ENCODE assay signal across 8 cellular contexts in genomic region chr6:32153835-32154513, GRCh38. TPM values are rescaled to one million over a fixed set of nuclear protein-coding genes. Genes with fewer than 3 reads are reported as not detected.
DNase-seq lines count a peak whose midpoint lies in the region; ATAC-seq, FAIRE-seq and TF ChIP-seq lines count a peak whose summit lies in the region.

Gene PPT2 (plus strand): TSS chr6:32154141. CDS start chr6:32154595, 454 bp downstream.

- peaks cover 9% of the 10 kb centered on the region for H4K20me1 ChIP-seq in astrocyte (ENCODE audit: insufficient read depth, low read length)

- FAIRE-seq in astrocyte (lab: Jason Lieb, UNC) = no peak

- H3K27me3 Mint-ChIP-seq in astrocyte (ENCODE audit: low read depth, unreplicated experiment) = peaks cover 17% of the 10 kb centered on the region

- peaks cover 2% of the 10 kb centered on the region for H3K9me3 Mint-ChIP-seq in astrocyte (ENCODE audit: unreplicated experiment)

- H3K4me1 ChIP-seq in astrocyte (ENCODE audit: insufficient read depth, low read length) (peaks cover 24% of the 10 kb centered on the region), right cardiac atrium (ENCODE audit: control insufficient read depth, insufficient read depth, low read length) (peaks cover 5% of the 10 kb centered on the region), urinary bladder (ENCODE audit: insufficient read depth) (no peaks in the 10 kb centered on the region)

- H3K4me2 ChIP-seq in astrocyte (ENCODE audit: low read length) = peak within 1 kb of the TSS; percentile 92

- peaks cover 12% of the 10 kb centered on the region for H3K36me3 Mint-ChIP-seq in astrocyte (ENCODE audit: low read depth, unreplicated experiment)

- TF ChIP-seq CTCF in astrocyte (IDR thresholded peaks at IDR 0.05; ENCODE audit: insufficient read depth, low read depth, low read length) = no peak

- H3K79me2 ChIP-seq in astrocyte (ENCODE audit: insufficient read depth, low read length) = peaks cover 17% of the 10 kb centered on the region

- no peaks in the 10 kb centered on the region for H3K9me3 ChIP-seq in astrocyte (ENCODE audit: insufficient read depth, low read depth, low read length)
- H3K9me3 ChIP-seq in right cardiac atrium (ENCODE audit: control insufficient read depth, low read length) = no peaks in the 10 kb centered on the region

- peaks cover 11% of the 10 kb centered on the region for H3K36me3 ChIP-seq in astrocyte (ENCODE audit: insufficient read depth, low read length)
- H3K36me3 ChIP-seq in urinary bladder (ENCODE audit: insufficient read depth) = no peaks in the 10 kb centered on the region

- intact Hi-C loops in right cardiac atrium (cut with DNase I) = no loop called here

- peak within 1 kb of the TSS; percentile 76 for H2AFZ ChIP-seq in astrocyte (ENCODE audit: low read depth, low read length)

- H3K27me3 ChIP-seq in astrocyte (ENCODE audit: insufficient read depth, low read length) (peaks cover 12% of the 10 kb centered on the region), right cardiac atrium (ENCODE audit: control insufficient read depth, insufficient read depth) (no peaks in the 10 kb centered on the region)

- DNase-seq in AG08396 (ENCODE audit: low spot score) (peak; percentile 92), NCI-H1930 (lab: John Stamatoyannopoulos, UW) (peak; percentile 82 to 84), T1000 (lab: John Stamatoyannopoulos, UW) (peak; percentile 83), astrocyte (ENCODE audit: low read depth) (peak; percentile 87), right cardiac atrium (peak; percentile 95 to 97 (median 97)), pulmonary artery endothelial cell (ENCODE audit: low read depth, low spot score) (peak; percentile 78)

- peaks cover 19% of the 10 kb centered on the region for H3K4me1 Mint-ChIP-seq in astrocyte (ENCODE audit: low read depth, unreplicated experiment)

- peak; percentile 11 for ATAC-seq in GM21737 (IDR thresholded peaks at IDR 0.05; ENCODE audit: unreplicated experiment)
- peak; percentile 89 to 91 for ATAC-seq in right cardiac atrium

- H3K4me3 ChIP-seq in astrocyte (ENCODE audit: insufficient read depth, low read depth, low read length) = peak within 1 kb of the TSS; percentile 88
- H3K4me3 ChIP-seq in right cardiac atrium (ENCODE audit: low read length) = peak within 1 kb of the TSS; percentile 60
- H3K4me3 ChIP-seq in urinary bladder (ENCODE audit: low read depth, low read length) = peak within 1 kb of the TSS; percentile 65

- H3K27ac Mint-ChIP-seq in astrocyte (ENCODE audit: unreplicated experiment) = peak within 1 kb of the TSS; percentile 95

- H3K4me3 Mint-ChIP-seq in astrocyte (ENCODE audit: unreplicated experiment) = peak within 1 kb of the TSS; percentile 98

- under 1% methylated on average over 39 of the region's 39 CpGs for WGBS in right cardiac atrium
- WGBS in urinary bladder = under 1% methylated on average over 39 of the region's 39 CpGs

- H3K9ac ChIP-seq in astrocyte (ENCODE audit: low read length) = peak within 1 kb of the TSS; percentile 86

- peak within 1 kb of the TSS; percentile 82 for H3K27ac ChIP-seq in astrocyte (ENCODE audit: low read depth, low read length)
- H3K27ac ChIP-seq in right cardiac atrium (ENCODE audit: low read length) = peak within 1 kb of the TSS; percentile 70
- H3K27ac ChIP-seq in urinary bladder (ENCODE audit: low read depth) = peak within 1 kb of the TSS; percentile 76

RNA-seq across cellular contexts. Expression of gene PPT2, which starts in this region (rescaled TPM):
- 25.6 and 33.0 TPM in 2 replicates for total RNA-seq in astrocyte
- 10 to 100 TPM; 26.1 to 30.5 (median 30.1) TPM for total RNA-seq in right cardiac atrium
- polyA plus RNA-seq in right cardiac atrium = 22.4 TPM
- total RNA-seq in pulmonary artery endothelial cell = 35.1 and 69.7 TPM in 2 replicates
- total RNA-seq in urinary bladder = 29.6 TPM
- polyA plus RNA-seq in urinary bladder = 20.0 TPM

Comparison
In these comparisons a context has a peak if more than half of its experiments do, and no peak if none do; other contexts are left out.
1. Peak in every context shown above with its lines: DNase-seq, ATAC-seq, H3K4me3 ChIP-seq and H3K27ac ChIP-seq.